8 cellular contexts compared by ENCODE assay signal in the genomic region with DNA sequence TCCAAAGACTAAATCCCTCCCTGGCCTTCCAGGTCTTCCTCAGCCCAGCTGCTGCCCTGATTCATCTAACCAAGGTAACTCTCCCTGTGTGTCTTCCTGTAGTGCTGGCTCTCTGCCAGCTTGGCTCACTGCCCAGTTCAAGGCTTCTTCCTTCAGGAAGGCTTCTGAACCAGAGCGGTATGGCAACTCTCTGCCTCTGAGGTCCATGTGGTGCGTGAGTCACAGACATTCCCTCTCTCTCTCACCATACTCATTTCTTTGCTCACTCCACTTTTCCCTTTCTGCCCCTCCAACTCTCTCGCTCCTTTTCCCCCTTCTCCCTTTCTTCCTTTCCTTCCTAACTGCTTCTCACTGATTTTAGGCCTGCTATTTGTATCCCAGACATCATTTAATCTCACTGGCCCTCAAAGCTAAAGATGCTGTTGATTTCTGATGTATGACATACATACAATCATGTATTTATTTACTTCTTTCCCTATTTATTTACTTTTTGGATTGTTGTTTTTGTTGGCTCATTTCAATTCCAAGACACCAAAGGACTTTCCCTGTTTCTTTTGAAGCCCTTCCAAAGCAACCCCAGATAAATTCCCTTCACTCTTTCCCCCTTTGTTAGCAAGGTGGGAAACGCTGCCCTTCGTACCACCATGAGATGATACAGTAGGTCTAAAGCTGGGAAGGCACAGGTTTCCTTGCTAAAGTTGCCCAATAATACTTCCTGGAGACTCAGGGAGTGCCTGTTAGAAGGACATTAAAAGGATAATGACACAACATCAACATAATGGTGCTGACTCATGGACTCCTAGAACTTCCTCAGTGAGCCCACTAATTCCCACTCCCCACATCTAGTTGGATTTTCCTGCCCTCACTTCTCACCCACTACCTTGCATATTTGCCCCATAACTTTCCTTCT. TPM values are rescaled to one million over a fixed set of nuclear protein-coding genes. Genes with fewer than 3 reads are reported as not detected.
A peak's percentile ranks its signal among the peaks of the same experiment; 100 is the strongest.
DNase-seq lines count a peak whose midpoint lies in the region; ATAC-seq and TF ChIP-seq lines count a peak whose summit lies in the region.

No MANE protein-coding gene starts in this region.

- H3K27ac ChIP-seq in AG04450 (ENCODE audit: low read depth, low read length) = peak overlapping the region; percentile 59

- DNase-seq in AG04450 (ENCODE audit: low read depth, low spot score) (peak; percentile 95), HCEC 1CT (peak; percentile 97), NCI-H524 (lab: John Stamatoyannopoulos, UW) (peak; percentile 49 to 94), T47D (ENCODE audit: low read depth in 1 of 2, low spot score in 1 of 2) (peak; percentile 46 to 96), lower leg skin (ENCODE audit: low spot score in 2 of 2) (peak; percentile 92 to 97), GM19238 (ENCODE audit: insufficient read length, low spot score) (no peak), middle frontal gyrus (ENCODE audit: extremely low spot score, low spot score) (no peak)

- no peaks in the 10 kb centered on the region for H3K27me3 ChIP-seq in AG04450 (ENCODE audit: control insufficient read depth, insufficient read depth, low read length)

- CTCF ChIA-PET in AG04450 (lab: Charles Lee) = interaction anchor here (1.3 to 4.7 kb wide), 2 partner anchors 9 to 101 kb away, joined by 3 to 57 read pairs; partner anchors contain the start of gene DUSP23

- WGBS in lower leg skin, 2 donors = 44 to 47% methylated on average over 5 of the region's 5 CpGs

- no peak overlapping the region for H3K4me3 ChIP-seq in AG04450 (ENCODE audit: low read depth, low read length)
- H3K4me3 ChIP-seq in lower leg skin (ENCODE audit: low read depth, poor library complexity, severe bottlenecking) = no peak overlapping the region

- no peak for TF ChIP-seq POLR2A in lower leg skin (IDR thresholded peaks at IDR 0.05)

- POLR2A ChIA-PET in AG04450 (lab: Yijun Ruan, JAX) = no interaction called here

- in situ Hi-C loops in T47D (cut with HindIII; ENCODE audit: low pct_unique_long_range_greater_than_20kb, low sequenced_read_pairs) = loop anchor here (25.0 kb wide), 1 partner anchor 95 kb away; the partner anchor contains the start of gene DUSP23

- intact Hi-C loops in lower leg skin (cut with DNase I; ENCODE audit: low total_unique reads) = no loop called here

- no peak for ATAC-seq in HG03439 (IDR thresholded peaks at IDR 0.05; ENCODE audit: unreplicated experiment)

- no peaks in the 10 kb centered on the region for H3K9me3 ChIP-seq in AG04450 (ENCODE audit: control insufficient read depth, insufficient read depth, low read length)

- TF ChIP-seq CTCF in AG04450 (IDR thresholded peaks at IDR 0.05; ENCODE audit: low read depth, low read length) (no peak), lower leg skin (IDR thresholded peaks at IDR 0.05) (no peak)

RNA-seq across cellular contexts. Expression of gene CFAP45, which starts 17.8 kb away (rescaled TPM):
- 0.29 and 0.51 TPM in 2 replicates for polyA plus RNA-seq in AG04450 (2011; rRNA removed)
- polyA minus RNA-seq in AG04450 (2011; rRNA and poly(A)+ RNA removed) = 0.35 TPM in 1 of 2 replicates, not detected in the other
- total RNA-seq in lower leg skin = 1 to 10 TPM in 1 of 4 donors, under 1 TPM in 3; 0.46 to 3.0 (median 0.66) TPM

RNA-seq across cellular contexts. Expression of gene VSIG8, which starts 19.7 kb away (rescaled TPM):
- not detected in 2 replicates for polyA plus RNA-seq in AG04450 (2011; rRNA removed)
- not detected in 2 replicates for polyA minus RNA-seq in AG04450 (2011; rRNA and poly(A)+ RNA removed)
- 10 to 100 TPM; 14.6 to 54.5 (median 43.1) TPM for total RNA-seq in lower leg skin

RNA-seq across cellular contexts. Expression of gene TAGLN2, which starts 43.1 kb away (rescaled TPM):
- polyA plus RNA-seq in AG04450 (2011; rRNA removed) = 400 and 472 TPM in 2 replicates
- 226 and 280 TPM in 2 replicates for polyA minus RNA-seq in AG04450 (2011; rRNA and poly(A)+ RNA removed)
- 100 to 1,000 TPM; 244 to 413 (median 306) TPM for total RNA-seq in lower leg skin

RNA-seq across cellular contexts. Expression of gene SLAMF8, which starts 55.5 kb away (rescaled TPM):
- not detected in 2 replicates for polyA plus RNA-seq in AG04450 (2011; rRNA removed)
- not detected in 2 replicates for polyA minus RNA-seq in AG04450 (2011; rRNA and poly(A)+ RNA removed)
- 1 to 10 TPM; 3.1 to 7.8 (median 5.2) TPM for total RNA-seq in lower leg skin

Comparison
In these comparisons a context has a peak if more than half of its experiments do, and no peak if none do; other contexts are left out.
1. DNase-seq: peak in AG04450 (single experiment), HCEC 1CT (single experiment), NCI-H524 (2 of 2), T47D (2 of 2) and lower leg skin (2 of 2); none in GM19238 (single experiment) and middle frontal gyrus (single experiment).